In the genomic region with DNA sequence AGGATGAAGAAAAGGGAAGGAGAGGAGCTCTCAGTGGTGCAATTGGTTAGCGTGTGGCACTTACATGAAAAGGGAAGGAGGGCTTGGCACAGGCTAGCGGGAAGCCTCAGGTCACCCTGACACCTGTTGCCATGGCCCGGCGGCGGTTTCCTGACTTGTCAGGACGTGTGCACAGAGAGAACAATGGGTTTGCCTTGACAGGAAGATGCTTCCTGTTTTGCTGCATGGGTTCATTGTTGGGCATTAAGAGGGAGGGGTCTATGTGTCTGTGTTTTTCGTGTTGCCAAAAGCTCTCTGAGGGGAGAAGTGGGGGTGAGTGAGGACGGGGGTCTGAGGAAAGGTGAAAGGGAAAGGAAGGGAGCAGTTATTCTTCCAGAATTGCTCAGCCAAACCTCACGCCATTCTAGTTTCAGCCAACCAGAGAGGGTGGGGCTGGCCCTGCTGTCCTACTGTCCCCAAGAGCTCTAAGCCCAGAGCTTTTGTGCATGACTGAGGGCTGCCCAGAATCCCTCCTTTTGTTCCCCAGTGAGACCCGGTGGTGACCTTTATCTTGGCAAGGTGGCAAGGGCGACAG, we compare ENCODE assay signal across 9 cellular contexts. TPM values are rescaled to one million over a fixed set of nuclear protein-coding genes. Genes with fewer than 3 reads are reported as not detected.
DNase-seq lines count a peak whose midpoint lies in the region; ATAC-seq and TF ChIP-seq lines count a peak whose summit lies in the region.
"Had no signal": no experiment of that assay in that cellular context is flagged by ENCODE, and none has a peak within 500 bp of the region (broad histone marks: within the 10 kb centered on the region; RNA-seq: fewer than 3 reads in every experiment).

No MANE protein-coding gene starts in this region.

- peaks cover 0 to 10% (median 0%) of the 10 kb centered on the region in 4 donors for H3K9me3 ChIP-seq in upper lobe of left lung

- ATAC-seq in GM18520 (IDR thresholded peaks at IDR 0.05; ENCODE audit: unreplicated experiment): peak; percentile 89
- peak; percentile 94 for ATAC-seq in HG02642 (IDR thresholded peaks at IDR 0.05; ENCODE audit: poor library complexity, unreplicated experiment)
- ATAC-seq in activated CD4-positive, CD25-positive, alpha-beta regulatory T cell treated with anti-CD3 and anti-CD28 coated beads, Interleukin-2, amount 50 U/mL, for 24 hours: peak; percentile 64 to 65
- peak in 1 of 2 donors; percentile 90 for ATAC-seq in upper lobe of left lung (ENCODE audit: low FRiP score in 2 of 2)

- TF ChIP-seq CTCF in fibroblast of pulmonary artery (IDR thresholded peaks at IDR 0.05; ENCODE audit: low read length, missing control alignments) (no peak), upper lobe of left lung (IDR thresholded peaks at IDR 0.05) (no peak)

- H3K36me3 ChIP-seq in upper lobe of left lung: no peaks in the 10 kb centered on the region

- POLR2A ChIA-PET in HEK293T (lab: Yijun Ruan, JAX): no interaction called here

- peak; percentile 89 for DNase-seq in NCI-H1105 treated with DMSO at 0.1 percent for 48 hours (lab: John Stamatoyannopoulos, UW)
- peak; percentile 29 for DNase-seq in fibroblast of pulmonary artery (ENCODE audit: low read depth)
- DNase-seq in upper lobe of left lung: peak; percentile 37 to 62
- DNase-seq in HEK293T (ENCODE audit: extremely low spot score): no peak
- DNase-seq in middle frontal gyrus (ENCODE audit: extremely low spot score, low spot score): no peak

- no peak for TF ChIP-seq POLR2A in upper lobe of left lung (IDR thresholded peaks at IDR 0.05)

- H3K4me3 ChIP-seq in fibroblast of pulmonary artery (replicated peaks; ENCODE audit: low read depth, low read length) (no peak overlapping the region), upper lobe of left lung (no peak overlapping the region)

- CTCF ChIA-PET in HEK293T (lab: Yijun Ruan, JAX): interaction anchor here (0.6 kb wide), 1 partner anchor 1067 kb away, joined by 3 read pairs; no protein-coding TSS in a partner anchor

- H3K27me3 ChIP-seq in upper lobe of left lung: no peaks in the 10 kb centered on the region

- WGBS in upper lobe of left lung, 2 donors: 34 to 40% methylated on average over 11 of the region's 11 CpGs

- peak in 2 of 4 donors; percentile 30 to 54 for TF ChIP-seq EP300 in upper lobe of left lung (IDR thresholded peaks at IDR 0.05)

- peak overlapping the region; percentile 41 to 63 (median 48) for H3K27ac ChIP-seq in upper lobe of left lung

- peaks cover 11 to 21% (median 13%) of the 10 kb centered on the region in 4 donors for H3K4me1 ChIP-seq in upper lobe of left lung

TF ChIP-seq in HEK293T, 16 proteins besides CTCF, POLR2A, EP300 and RAD21:
- TF ChIP-seq L3MBTL2 (conservative IDR thresholded peaks at IDR 0.05) (no peak), PKNOX1 (IDR thresholded peaks at IDR 0.05) (no peak), HDGF (IDR thresholded peaks at IDR 0.05; ENCODE audit: borderline replicate concordance) (no peak), CTBP1 (IDR thresholded peaks at IDR 0.05; ENCODE audit: borderline replicate concordance) (no peak), FOXK2 (IDR thresholded peaks at IDR 0.05) (no peak), TARDBP (IDR thresholded peaks at IDR 0.05) (no peak), ZNF384 (IDR thresholded peaks at IDR 0.05) (no peak), ELF4 (IDR thresholded peaks at IDR 0.05) (no peak), SUZ12 (IDR thresholded peaks at IDR 0.05) (no peak), FOXM1 (IDR thresholded peaks at IDR 0.05; ENCODE audit: borderline replicate concordance) (no peak), LEF1 (IDR thresholded peaks at IDR 0.05; ENCODE audit: borderline replicate concordance) (no peak), ARNT (IDR thresholded peaks at IDR 0.05) (no peak), FOXA1 (IDR thresholded peaks at IDR 0.05) (no peak), SP1 (IDR thresholded peaks at IDR 0.05) (no peak), BHLHE40 (IDR thresholded peaks at IDR 0.05; ENCODE audit: borderline replicate concordance) (no peak), NFRKB (IDR thresholded peaks at IDR 0.05) (no peak)

RNA-seq across cellular contexts. Expression of gene CCR7, which starts 17.1 kb away (rescaled TPM):
- 1 to 10 TPM in 3 of 6 donors, under 1 TPM in 1, not detected in 2; 0.30 to 2.8 (median 1.4) TPM for total RNA-seq in upper lobe of left lung
- total RNA-seq: M059J had no signal

Comparison
In these comparisons a context has a peak if more than half of its experiments do, and no peak if none do; other contexts are left out.
1. DNase-seq: peak in NCI-H1105 treated with DMSO at 0.1 percent for 48 hours (single experiment), fibroblast of pulmonary artery (single experiment) and upper lobe of left lung (2 of 2); none in HEK293T (single experiment) and middle frontal gyrus (single experiment).